In genomic region chr14:45246633-45247173, GRCh38 we compare ENCODE assay signal across 18 cellular contexts. TPM values are rescaled to one million over a fixed set of nuclear protein-coding genes. Genes with fewer than 3 reads are reported as not detected.
DNase-seq lines count a peak whose midpoint lies in the region; ATAC-seq, FAIRE-seq and TF ChIP-seq lines count a peak whose summit lies in the region.
"Had no signal": no experiment of that assay in that cellular context is flagged by ENCODE, and none has a peak within 500 bp of the region (broad histone marks: within the 10 kb centered on the region; RNA-seq: fewer than 3 reads in every experiment).

No MANE protein-coding gene starts in this region.

- H3K27ac Mint-ChIP-seq in CD14-positive monocyte (peak overlapping the region in 5 of 7 donors; percentile 4 to 41 (median 18)), astrocyte (ENCODE audit: unreplicated experiment) (no peak overlapping the region)
- H3K27ac Mint-ChIP-seq: nephron progenitor cell, WTC11 had no signal

- no peak overlapping the region for H3K4me3 Mint-ChIP-seq in CD14-positive monocyte
- no peak overlapping the region for H3K4me3 Mint-ChIP-seq in astrocyte (ENCODE audit: unreplicated experiment)
- H3K4me3 Mint-ChIP-seq: nephron progenitor cell, WTC11 had no signal

- intact Hi-C loops in CD14-positive monocyte (cut with micrococcal nuclease): loop anchor here in 1 of 2 donors (10.0 kb wide), 1 partner anchor 352 kb away; a partner anchor contains a TSS
- intact Hi-C loops in adrenal gland (cut with DNase I): no loop called here
- intact Hi-C loops in pancreas (cut with DNase I): loop anchor here in 1 of 3 donors (10.0 kb wide), 1 partner anchor 122 kb away; no protein-coding TSS in a partner anchor

- no peak overlapping the region for H3K27ac ChIP-seq in astrocyte (ENCODE audit: low read depth, low read length)
- H3K27ac ChIP-seq in adrenal gland: no peak overlapping the region
- H3K27ac ChIP-seq in pancreas: no peak overlapping the region
- H3K27ac ChIP-seq: ascending aorta, dorsolateral prefrontal cortex had no signal

- peaks cover 8% of the 10 kb centered on the region in 2 donors for H3K36me3 Mint-ChIP-seq in CD14-positive monocyte
- no peaks in the 10 kb centered on the region for H3K36me3 Mint-ChIP-seq in astrocyte (ENCODE audit: low read depth, unreplicated experiment)

- ATAC-seq in GM18858 (IDR thresholded peaks at IDR 0.05; ENCODE audit: unreplicated experiment): peak; percentile 45
- peak; percentile 41 for ATAC-seq in HG02885 (IDR thresholded peaks at IDR 0.05; ENCODE audit: poor library complexity, unreplicated experiment)
- ATAC-seq in pancreas: no peak
- ATAC-seq: HepG2, PC-3, sciatic nerve, WTC11 had no signal

- no peaks in the 10 kb centered on the region for H3K27me3 ChIP-seq in astrocyte (ENCODE audit: insufficient read depth, low read length)
- H3K27me3 ChIP-seq in adrenal gland: no peaks in the 10 kb centered on the region
- no peaks in the 10 kb centered on the region for H3K27me3 ChIP-seq in pancreas
- H3K27me3 ChIP-seq: ascending aorta, dorsolateral prefrontal cortex had no signal

- WGBS in adrenal gland, 4 donors: 64 to 83% (median 69%) methylated on average over 1 of the region's 1 CpG
- 86 to 94% methylated on average over 1 of the region's 1 CpG for WGBS in pancreas, 2 donors

- H3K36me3 ChIP-seq in astrocyte (ENCODE audit: insufficient read depth, low read length) (no peaks in the 10 kb centered on the region), adrenal gland (replicated peaks in 1 of 2) (no peaks in the 10 kb centered on the region), pancreas (no peaks in the 10 kb centered on the region)
- H3K36me3 ChIP-seq: ascending aorta had no signal

- no peak overlapping the region for H2AFZ ChIP-seq in astrocyte (ENCODE audit: low read depth, low read length)

- no peaks in the 10 kb centered on the region for H3K9me3 ChIP-seq in astrocyte (ENCODE audit: insufficient read depth, low read depth, low read length)
- no peaks in the 10 kb centered on the region for H3K9me3 ChIP-seq in adrenal gland (replicated peaks in 1 of 3)
- no peaks in the 10 kb centered on the region for H3K9me3 ChIP-seq in pancreas
- H3K9me3 ChIP-seq: ascending aorta, HAP-1 had no signal

- H3K9ac ChIP-seq in astrocyte (ENCODE audit: low read length): no peak overlapping the region

- TF ChIP-seq POLR2A in adrenal gland (IDR thresholded peaks at IDR 0.05): no peak

- no peak for DNase-seq in CD14-positive monocyte (ENCODE audit: low spot score)
- DNase-seq in astrocyte (ENCODE audit: low read depth): peak; percentile 7
- DNase-seq in COLO829 (ENCODE audit: low spot score): no peak
- DNase-seq in NCI-H524 (lab: John Stamatoyannopoulos, UW): no peak
- DNase-seq in adrenal gland: no peak
- no peak for DNase-seq in pancreas
- DNase-seq: dorsolateral prefrontal cortex; NCI-H1105; nephron progenitor cell; PC-3; stimulated activated CD4-positive, alpha-beta T cell treated with anti-CD3 and anti-CD28 coated beads, Interleukin-4, amount 100 ng/mL, for 1 hour had no signal

- H3K4me1 Mint-ChIP-seq in CD14-positive monocyte: peaks cover 42% of the 10 kb centered on the region
- peaks cover 12% of the 10 kb centered on the region for H3K4me1 Mint-ChIP-seq in astrocyte (ENCODE audit: low read depth, unreplicated experiment)

- peaks cover 99% of the 10 kb centered on the region for H3K79me2 ChIP-seq in astrocyte (ENCODE audit: insufficient read depth, low read length)

- H3K4me1 ChIP-seq in astrocyte (ENCODE audit: insufficient read depth, low read length): peaks cover 9% of the 10 kb centered on the region
- peaks cover 0 to 26% of the 10 kb centered on the region in 2 donors for H3K4me1 ChIP-seq in adrenal gland (replicated peaks in 1 of 2)
- peaks cover 0 to 4% (median 4%) of the 10 kb centered on the region in 3 donors for H3K4me1 ChIP-seq in pancreas

- peak overlapping the region; percentile 38 for H3K4me2 ChIP-seq in astrocyte (ENCODE audit: low read length)

- H3K9me3 Mint-ChIP-seq in CD14-positive monocyte (no peaks in the 10 kb centered on the region), astrocyte (ENCODE audit: unreplicated experiment) (no peaks in the 10 kb centered on the region)
- H3K9me3 Mint-ChIP-seq: WTC11 had no signal

- H3K4me3 ChIP-seq in astrocyte (ENCODE audit: insufficient read depth, low read depth, low read length) (no peak overlapping the region), adrenal gland (no peak overlapping the region), pancreas (no peak overlapping the region)
- H3K4me3 ChIP-seq: ascending aorta, dorsolateral prefrontal cortex, HAP-1 had no signal

- H3K27me3 Mint-ChIP-seq in CD14-positive monocyte (ENCODE audit: low read depth in 3 of 3): no peaks in the 10 kb centered on the region
- no peaks in the 10 kb centered on the region for H3K27me3 Mint-ChIP-seq in astrocyte (ENCODE audit: low read depth, unreplicated experiment)

- peaks cover 3% of the 10 kb centered on the region for H4K20me1 ChIP-seq in astrocyte (ENCODE audit: insufficient read depth, low read length)

- peak; percentile 34 for FAIRE-seq in astrocyte (lab: Jason Lieb, UNC)
- FAIRE-seq in pancreas (lab: Jason Lieb, UNC): no peak
- FAIRE-seq: HepG2 had no signal

- no peak for TF ChIP-seq CTCF in CD14-positive monocyte (IDR thresholded peaks at IDR 0.05)
- no peak for TF ChIP-seq CTCF in astrocyte (IDR thresholded peaks at IDR 0.05; ENCODE audit: insufficient read depth, low read depth, low read length)
- no peak for TF ChIP-seq CTCF in adrenal gland (IDR thresholded peaks at IDR 0.05)
- TF ChIP-seq CTCF in pancreas (IDR thresholded peaks at IDR 0.05): no peak

RNA-seq across cellular contexts. Expression of gene MIS18BP1, which starts 6.3 kb away (rescaled TPM):
- 10 to 100 TPM; 45.6 to 61.8 TPM for polyA plus RNA-seq in CD14-positive monocyte
- 7.0 and 9.8 TPM in 2 replicates for total RNA-seq in astrocyte
- total RNA-seq in adrenal gland: 10 to 100 TPM in 6 of 8 donors, 1 to 10 TPM in 2; 8.7 to 32.5 (median 13.2) TPM
- 1 to 10 TPM; 3.3 to 9.2 (median 4.5) TPM for polyA plus RNA-seq in adrenal gland
- total RNA-seq in pancreas: 10 to 100 TPM in 1 of 6 donors, 1 to 10 TPM in 5; 4.4 to 13.6 (median 7.2) TPM
- polyA plus RNA-seq in pancreas: 1 to 10 TPM; 3.8 to 8.2 TPM

Comparison
In these comparisons a context has a peak if more than half of its experiments do, and no peak if none do; other contexts are left out.
1. ATAC-seq: peak in GM18858 (single experiment) and HG02885 (single experiment); none in pancreas (0 of 4).